ENCODE assay signal across 20 cellular contexts in the genomic region with DNA sequence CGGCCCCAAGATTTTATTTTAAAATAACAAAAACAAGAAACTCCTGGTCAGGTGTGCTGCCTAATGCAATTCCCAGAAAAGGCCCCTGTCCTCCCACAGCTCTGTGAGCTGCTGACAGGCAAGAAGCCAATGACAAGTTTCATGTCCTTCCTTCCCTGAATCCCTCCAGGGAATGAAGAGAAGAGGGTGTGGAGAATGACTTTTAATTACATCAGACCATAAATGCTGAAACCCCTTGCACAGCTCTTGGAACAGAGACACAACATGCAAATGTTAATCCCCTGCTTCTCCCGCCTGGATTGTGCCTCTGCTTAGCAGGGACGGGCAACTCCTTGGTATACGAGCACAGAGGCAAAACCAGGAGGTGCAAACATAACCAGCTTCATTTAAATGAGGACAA.
"Had no signal": no experiment of that assay in that cellular context is flagged by ENCODE, and none has a peak within 500 bp of the region (broad histone marks: within the 10 kb centered on the region; RNA-seq: fewer than 3 reads in every experiment).

No MANE protein-coding gene starts in this region.

- H3K27me3 ChIP-seq: pancreas, sigmoid colon had no signal

- H3K9me3 ChIP-seq: heart right ventricle, mucosa of descending colon, pancreas, sigmoid colon, tibial artery had no signal

- H3K4me3 ChIP-seq: heart right ventricle, mucosa of descending colon, pancreas, sigmoid colon, tibial artery had no signal

- H3K36me3 ChIP-seq: heart right ventricle, pancreas, sigmoid colon, tibial artery had no signal

- FAIRE-seq: pancreas had no signal

- DNase-seq: activated CD4-positive, alpha-beta memory T cell treated with anti-CD3 and anti-CD28 coated beads for 36 hours; activated CD4-positive, alpha-beta T cell treated with anti-CD3 and anti-CD28 coated beads for 1 hour; activated CD8-positive, alpha-beta memory T cell treated with anti-CD3 and anti-CD28 coated beads, Interleukin-2, amount 10 ng/mL, durations not matched to agents 7 days and 5 days; activated naive CD4-positive, alpha-beta T cell treated with anti-CD3 and anti-CD28 coated beads for 36 hours; activated naive CD8-positive, alpha-beta T cell treated with anti-CD3 and anti-CD28 coated beads, Interleukin-2, amount 50 U/mL, for 24 hours; activated T-cell treated with anti-CD3 and anti-CD28 coated beads, Interleukin-2, amount 50 U/mL, for 1 hour; aorta; dermis blood vessel endothelial cell; endodermal cell; foreskin melanocyte; heart right ventricle; mucosa of descending colon; naive thymus-derived CD4-positive, alpha-beta T cell; pancreas; sigmoid colon; T-helper 1 cell; T1000; tibial artery had no signal

- H3K4me1 ChIP-seq: pancreas, tibial artery had no signal

- H3K27ac ChIP-seq: heart right ventricle, pancreas, sigmoid colon, tibial artery had no signal

- ATAC-seq: activated CD8-positive, alpha-beta memory T cell treated with anti-CD3 and anti-CD28 coated beads, Interleukin-2, amount 10 ng/mL, durations not matched to agents 7 days and 5 days; activated naive CD8-positive, alpha-beta T cell treated with anti-CD3 and anti-CD28 coated beads, Interleukin-2, amount 50 U/mL, for 24 hours; mucosa of descending colon; naive thymus-derived CD4-positive, alpha-beta T cell; pancreas; SK-N-SH treated with all-trans-retinoic acid at 6 μM for 48 hours; stimulated activated effector memory CD8-positive, alpha-beta T cell treated with anti-CD3 and anti-CD28 coated beads, Interleukin-12 subunit alpha, Interleukin-12 subunit beta, amount 100 ng/mL, for 72 hours had no signal
